Comparison of ENCODE assay signal across 21 cellular contexts in genomic region chr3:134384963-134385362, GRCh38. TPM values are rescaled to one million over a fixed set of nuclear protein-coding genes. Genes with fewer than 3 reads are reported as not detected.
"Had no signal": no experiment of that assay in that cellular context is flagged by ENCODE, and none has a peak within 500 bp of the region (broad histone marks: within the 10 kb centered on the region; RNA-seq: fewer than 3 reads in every experiment).

No MANE protein-coding gene starts in this region.

- H3K4me3 Mint-ChIP-seq: effector memory CD8-positive, alpha-beta T cell; immature natural killer cell; naive thymus-derived CD8-positive, alpha-beta T cell; neural crest cell; stimulated activated effector memory CD8-positive, alpha-beta T cell treated with anti-CD3 and anti-CD28 coated beads, Interleukin-12 subunit alpha, Interleukin-12 subunit beta, amount 100 ng/mL, for 72 hours had no signal

- H3K36me3 ChIP-seq: lower lobe of right lung, prostate gland, sigmoid colon, tibial artery, upper lobe of right lung, uterus had no signal

- H3K27ac Mint-ChIP-seq: effector memory CD8-positive, alpha-beta T cell; immature natural killer cell; naive thymus-derived CD8-positive, alpha-beta T cell; stimulated activated effector memory CD8-positive, alpha-beta T cell treated with anti-CD3 and anti-CD28 coated beads, Interleukin-12 subunit alpha, Interleukin-12 subunit beta, amount 100 ng/mL, for 72 hours had no signal

- H3K9me3 Mint-ChIP-seq: effector memory CD8-positive, alpha-beta T cell; immature natural killer cell; naive thymus-derived CD8-positive, alpha-beta T cell; stimulated activated effector memory CD8-positive, alpha-beta T cell treated with anti-CD3 and anti-CD28 coated beads, Interleukin-12 subunit alpha, Interleukin-12 subunit beta, amount 100 ng/mL, for 72 hours had no signal

- ATAC-seq: effector memory CD8-positive, alpha-beta T cell; left lobe of liver; lower lobe of right lung; naive thymus-derived CD8-positive, alpha-beta T cell; right cardiac atrium; stimulated activated effector memory CD8-positive, alpha-beta T cell treated with anti-CD3 and anti-CD28 coated beads, Interleukin-12 subunit alpha, Interleukin-12 subunit beta, amount 100 ng/mL, for 72 hours; upper lobe of right lung had no signal

- H3K4me1 ChIP-seq: testis, uterus had no signal

- H3K27me3 ChIP-seq: sigmoid colon, testis, tibial artery, upper lobe of right lung, uterus had no signal

- DNase-seq: cortex of kidney; effector memory CD8-positive, alpha-beta T cell; hypothalamus; immature natural killer cell; islet precursor cell; lower lobe of right lung; naive thymus-derived CD8-positive, alpha-beta T cell; right cardiac atrium; sigmoid colon; stimulated activated CD4-positive, alpha-beta T cell treated with anti-CD3 and anti-CD28 coated beads, Interleukin-2, amount 100 ng/mL, for 24 hours; stimulated activated CD4-positive, alpha-beta T cell treated with anti-CD3 and anti-CD28 coated beads, Interleukin-4, amount 100 ng/mL, for 24 hours; stimulated activated naive CD4-positive, alpha-beta T cell treated with Interleukin-2 at 50 U/mL for 16 hours; substantia nigra; testis; tibial artery; upper lobe of right lung; uterus had no signal

- H3K36me3 Mint-ChIP-seq: immature natural killer cell; naive thymus-derived CD8-positive, alpha-beta T cell; stimulated activated effector memory CD8-positive, alpha-beta T cell treated with anti-CD3 and anti-CD28 coated beads, Interleukin-12 subunit alpha, Interleukin-12 subunit beta, amount 100 ng/mL, for 72 hours had no signal

- H3K4me1 Mint-ChIP-seq: immature natural killer cell; naive thymus-derived CD8-positive, alpha-beta T cell; neural crest cell; stimulated activated effector memory CD8-positive, alpha-beta T cell treated with anti-CD3 and anti-CD28 coated beads, Interleukin-12 subunit alpha, Interleukin-12 subunit beta, amount 100 ng/mL, for 72 hours had no signal

- H3K4me3 ChIP-seq: lower lobe of right lung, prostate gland, sigmoid colon, testis, tibial artery, upper lobe of right lung, uterus had no signal

- H3K27ac ChIP-seq: lower lobe of right lung, prostate gland, sigmoid colon, testis, tibial artery, upper lobe of right lung, uterus had no signal

- H3K9me3 ChIP-seq: prostate gland, sigmoid colon, testis, upper lobe of right lung, uterus had no signal

RNA-seq across cellular contexts. Expression of gene AMOTL2, which starts 10.7 kb away (rescaled TPM):
- total RNA-seq: naive thymus-derived CD8-positive, alpha-beta T cell had no signal
